11 cellular contexts compared by ENCODE assay signal in genomic region chr6:157483770-157484169, GRCh38.
"Had no signal": no experiment of that assay in that cellular context is flagged by ENCODE, and none has a peak within 500 bp of the region (broad histone marks: within the 10 kb centered on the region; RNA-seq: fewer than 3 reads in every experiment).

No MANE protein-coding gene starts in this region.

- DNase-seq: GM23248, GOT3, H7, H9, HCEC 1CT, HFFc6 had no signal

- H3K4me1 ChIP-seq: HAP-1 had no signal

- ATAC-seq: GM23338, HCT116 had no signal

- H3K9ac ChIP-seq: GM23248 had no signal

- H3K27ac Mint-ChIP-seq: GM23338, H9, HFFc6 had no signal

- H2AFZ ChIP-seq: GM23248, GM23338 had no signal

- FAIRE-seq: H1, H54 had no signal

- H3K9me3 ChIP-seq: HAP-1 had no signal

- H3K27ac ChIP-seq: GM23248 had no signal

- H3K4me3 Mint-ChIP-seq: GM23338, H9, HFFc6 had no signal

- H3K9me3 Mint-ChIP-seq: GM23338, HFFc6 had no signal

- H3K36me3 ChIP-seq: HAP-1 had no signal

- H3K4me3 ChIP-seq: GM23248, GM23338, HAP-1 had no signal

- H3K4me2 ChIP-seq: GM23338 had no signal
